ENCODE assay signal across 1 cellular context in the genomic region with DNA sequence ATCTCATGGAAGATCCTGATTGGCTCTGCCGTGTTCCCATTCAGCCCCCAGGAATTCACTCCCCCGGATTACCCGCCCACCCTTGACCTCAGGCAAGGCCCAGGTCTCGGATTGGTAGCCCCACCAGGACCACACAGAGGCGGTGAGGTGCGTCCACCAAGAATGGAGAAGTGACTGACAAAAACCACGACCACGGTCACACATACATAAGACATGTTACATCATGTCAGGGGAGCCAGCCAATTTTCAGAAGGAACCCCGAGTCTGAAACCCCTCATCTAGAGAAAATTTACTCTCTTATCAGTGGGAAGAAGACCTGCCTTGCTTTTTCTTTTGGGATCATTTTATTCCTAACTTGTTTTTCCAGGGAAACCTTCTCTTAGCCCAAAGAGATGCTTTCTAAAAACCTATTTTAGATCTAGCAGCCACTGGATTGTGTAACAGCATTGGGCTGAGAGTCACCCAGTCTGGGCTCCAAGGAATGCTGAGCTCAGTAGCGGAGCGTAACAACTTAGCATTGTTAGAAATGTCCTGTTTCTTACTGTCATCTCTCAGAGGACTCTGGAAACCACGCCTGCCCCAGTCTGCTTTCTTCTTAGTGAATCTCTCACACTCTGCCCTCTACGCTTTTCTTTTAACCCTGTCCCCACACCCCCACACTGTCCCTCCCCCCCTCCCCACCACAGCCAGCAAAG.
TF ChIP-seq lines count a peak whose summit lies in the region.

No MANE protein-coding gene starts in this region.

TF ChIP-seq in GM12878, 131 proteins besides CTCF, POLR2A, EP300 and RAD21 (continued from another document):
- TF ChIP-seq ELK1 (IDR thresholded peaks at IDR 0.05; ENCODE audit: low read depth, low read length), result no peak
